Comparison of ENCODE assay signal across 23 cellular contexts in genomic region chr13:51152713-51153112, GRCh38. TPM values are rescaled to one million over a fixed set of nuclear protein-coding genes. Genes with fewer than 3 reads are reported as not detected.
DNase-seq lines count a peak whose midpoint lies in the region; ATAC-seq and TF ChIP-seq lines count a peak whose summit lies in the region.
"Had no signal": no experiment of that assay in that cellular context is flagged by ENCODE, and none has a peak within 500 bp of the region (broad histone marks: within the 10 kb centered on the region; RNA-seq: fewer than 3 reads in every experiment).

No MANE protein-coding gene starts in this region.

- peak overlapping the region; percentile 24 for H3K27ac Mint-ChIP-seq in stimulated activated effector memory CD8-positive, alpha-beta T cell treated with anti-CD3 and anti-CD28 coated beads, Interleukin-12 subunit alpha, Interleukin-12 subunit beta, amount 100 ng/mL, for 72 hours
- no peak overlapping the region for H3K27ac Mint-ChIP-seq in activated CD8-positive, alpha-beta T cell treated with anti-CD3 and anti-CD28 coated beads, Interleukin-2, amount 10 ng/mL, durations not matched to agents 7 days and 5 days
- H3K27ac Mint-ChIP-seq in natural killer cell = no peak overlapping the region
- H3K27ac Mint-ChIP-seq: dendritic cell treated with granulocyte-macrophage colony-stimulating factor and Interleukin-4, amounts not matched to agents 40 ng/mL and 50 ng/mL, for 4 days had no signal

- TF ChIP-seq CTCF in heart left ventricle (IDR thresholded peaks at IDR 0.05) (no peak), fibroblast of mammary gland (conservative IDR thresholded peaks at IDR 0.05; ENCODE audit: control insufficient read depth, insufficient read depth, low read depth, low read length) (no peak), natural killer cell (IDR thresholded peaks at IDR 0.05) (no peak)

- H3K36me3 Mint-ChIP-seq in stimulated activated effector memory CD8-positive, alpha-beta T cell treated with anti-CD3 and anti-CD28 coated beads, Interleukin-12 subunit alpha, Interleukin-12 subunit beta, amount 100 ng/mL, for 72 hours = no peaks in the 10 kb centered on the region
- no peaks in the 10 kb centered on the region for H3K36me3 Mint-ChIP-seq in activated CD8-positive, alpha-beta T cell treated with anti-CD3 and anti-CD28 coated beads, Interleukin-2, amount 10 ng/mL, durations not matched to agents 7 days and 5 days (ENCODE audit: low read depth)
- no peaks in the 10 kb centered on the region for H3K36me3 Mint-ChIP-seq in natural killer cell

- peaks cover 0 to 4% (median 0%) of the 10 kb centered on the region in 9 donors for H3K27me3 ChIP-seq in heart left ventricle

- no peak overlapping the region for H3K4me3 Mint-ChIP-seq in stimulated activated effector memory CD8-positive, alpha-beta T cell treated with anti-CD3 and anti-CD28 coated beads, Interleukin-12 subunit alpha, Interleukin-12 subunit beta, amount 100 ng/mL, for 72 hours
- no peak overlapping the region for H3K4me3 Mint-ChIP-seq in activated CD8-positive, alpha-beta T cell treated with anti-CD3 and anti-CD28 coated beads, Interleukin-2, amount 10 ng/mL, durations not matched to agents 7 days and 5 days
- H3K4me3 Mint-ChIP-seq in natural killer cell = no peak overlapping the region
- H3K4me3 Mint-ChIP-seq: dendritic cell treated with granulocyte-macrophage colony-stimulating factor and Interleukin-4, amounts not matched to agents 40 ng/mL and 50 ng/mL, for 4 days had no signal

- H3K4me1 ChIP-seq in heart left ventricle = peaks cover 0 to 6% (median 0%) of the 10 kb centered on the region in 12 donors
- H3K4me1 ChIP-seq: A549, foreskin keratinocyte, lower lobe of right lung had no signal

- no peak for ATAC-seq in Right ventricle myocardium inferior
- no peak for ATAC-seq in heart left ventricle
- peak; percentile 22 for ATAC-seq in stimulated activated effector memory CD8-positive, alpha-beta T cell treated with anti-CD3 and anti-CD28 coated beads, Interleukin-12 subunit alpha, Interleukin-12 subunit beta, amount 100 ng/mL, for 72 hours
- no peak for ATAC-seq in activated CD8-positive, alpha-beta T cell treated with anti-CD3 and anti-CD28 coated beads, Interleukin-2, amount 10 ng/mL, durations not matched to agents 7 days and 5 days
- ATAC-seq in natural killer cell = no peak
- ATAC-seq: A549, foreskin keratinocyte, lower lobe of right lung had no signal

- intact Hi-C loops in Right ventricle myocardium inferior (cut with DNase I) (no loop called here), heart left ventricle (cut with DNase I) (loop anchor here in 3 of 10 donors (5.0 to 10.0 kb wide), 2 partner anchors 65 to 272 kb away; no protein-coding TSS in a partner anchor), natural killer cell (cut with micrococcal nuclease) (no loop called here)

- H3K4me3 ChIP-seq in heart left ventricle (no peak overlapping the region), fibroblast of mammary gland (ENCODE audit: control insufficient read depth, low read depth, low read length) (no peak overlapping the region)
- H3K4me3 ChIP-seq: A549, lower lobe of right lung had no signal

- CTCF ChIA-PET in activated CD8-positive, alpha-beta T cell treated with anti-CD3 and anti-CD28 coated beads, Interleukin-2, amount 10 ng/mL, durations not matched to agents 7 days and 5 days (lab: Charles Lee) = interaction anchor here (5.1 kb wide), 1 partner anchor 133 kb away, joined by 23 read pairs; no protein-coding TSS in a partner anchor

- H3K9me3 Mint-ChIP-seq in stimulated activated effector memory CD8-positive, alpha-beta T cell treated with anti-CD3 and anti-CD28 coated beads, Interleukin-12 subunit alpha, Interleukin-12 subunit beta, amount 100 ng/mL, for 72 hours = no peaks in the 10 kb centered on the region
- H3K9me3 Mint-ChIP-seq in activated CD8-positive, alpha-beta T cell treated with anti-CD3 and anti-CD28 coated beads, Interleukin-2, amount 10 ng/mL, durations not matched to agents 7 days and 5 days (ENCODE audit: insufficient read depth) = no peaks in the 10 kb centered on the region
- H3K9me3 Mint-ChIP-seq in natural killer cell = no peaks in the 10 kb centered on the region
- H3K9me3 Mint-ChIP-seq: dendritic cell treated with granulocyte-macrophage colony-stimulating factor and Interleukin-4, amounts not matched to agents 40 ng/mL and 50 ng/mL, for 4 days had no signal

- no peaks in the 10 kb centered on the region for H3K36me3 ChIP-seq in heart left ventricle
- H3K36me3 ChIP-seq: lower lobe of right lung had no signal

- H3K27me3 Mint-ChIP-seq in activated CD8-positive, alpha-beta T cell treated with anti-CD3 and anti-CD28 coated beads, Interleukin-2, amount 10 ng/mL, durations not matched to agents 7 days and 5 days (ENCODE audit: low read depth) = peaks cover 9% of the 10 kb centered on the region
- H3K27me3 Mint-ChIP-seq in natural killer cell (ENCODE audit: low read depth in 2 of 2) = peaks cover 13 to 37% of the 10 kb centered on the region in 2 donors

- TF ChIP-seq POLR2A in heart left ventricle (IDR thresholded peaks at IDR 0.05) = no peak

- H3K4me1 Mint-ChIP-seq in stimulated activated effector memory CD8-positive, alpha-beta T cell treated with anti-CD3 and anti-CD28 coated beads, Interleukin-12 subunit alpha, Interleukin-12 subunit beta, amount 100 ng/mL, for 72 hours = peaks cover 13% of the 10 kb centered on the region
- H3K4me1 Mint-ChIP-seq in activated CD8-positive, alpha-beta T cell treated with anti-CD3 and anti-CD28 coated beads, Interleukin-2, amount 10 ng/mL, durations not matched to agents 7 days and 5 days (ENCODE audit: low read depth) = no peaks in the 10 kb centered on the region
- H3K4me1 Mint-ChIP-seq in natural killer cell = no peaks in the 10 kb centered on the region

- DNase-seq in Right ventricle myocardium inferior (ENCODE audit: missing footprints) (peak; percentile 35), heart left ventricle (no peak), NCI-H82 (lab: John Stamatoyannopoulos, UW) (peak; percentile 87), fibroblast of mammary gland (ENCODE audit: low read depth) (peak; percentile 17), Kasumi-1 (lab: John Stamatoyannopoulos, UW) (no peak), natural killer cell (no peak)
- DNase-seq in stimulated activated effector memory CD8-positive, alpha-beta T cell treated with anti-CD3 and anti-CD28 coated beads, Interleukin-12 subunit alpha, Interleukin-12 subunit beta, amount 100 ng/mL, for 72 hours (ENCODE audit: low spot score in 2 of 2) = no peak
- no peak for DNase-seq in activated CD8-positive, alpha-beta T cell treated with anti-CD3 and anti-CD28 coated beads, Interleukin-2, amount 10 ng/mL, durations not matched to agents 7 days and 5 days
- DNase-seq: activated CD4-positive, alpha-beta T cell treated with anti-CD3 and anti-CD28 coated beads for 48 hours; C1 segment of cervical spinal cord; foreskin keratinocyte; hypothalamus; KG1; lower lobe of right lung; NCI-H1417; Right ventricle myocardium superior; SW 1271 had no signal

- H3K27ac ChIP-seq in heart left ventricle = no peak overlapping the region
- H3K27ac ChIP-seq: A549, foreskin keratinocyte, lower lobe of right lung had no signal

- WGBS in heart left ventricle, 4 donors = 83 to 95% (median 89%) methylated on average over 4 to 5 of the region's 5 CpGs

- POLR2A ChIA-PET in activated CD8-positive, alpha-beta T cell treated with anti-CD3 and anti-CD28 coated beads, Interleukin-2, amount 10 ng/mL, durations not matched to agents 7 days and 5 days (lab: Charles Lee) = no interaction called here

- H3K9me3 ChIP-seq in heart left ventricle = no peaks in the 10 kb centered on the region
- H3K9me3 ChIP-seq: A549, lower lobe of right lung had no signal

RNA-seq across cellular contexts. Expression of gene C13orf42, which starts 41.6 kb away (rescaled TPM):
- total RNA-seq in Right ventricle myocardium inferior (not detected), heart left ventricle (not detected), natural killer cell (not detected)
- not detected for polyA plus RNA-seq in heart left ventricle
- not detected for total RNA-seq in activated CD8-positive, alpha-beta T cell treated with anti-CD3 and anti-CD28 coated beads, Interleukin-2, amount 10 ng/mL, durations not matched to agents 7 days and 5 days
- total RNA-seq: endothelial cell of umbilical vein, foreskin keratinocyte, G401, lower lobe of right lung, OCI-LY7, Right ventricle myocardium superior had no signal
- polyA plus RNA-seq: A549, endothelial cell of umbilical vein, foreskin keratinocyte, keratinocyte had no signal

Comparison
In these comparisons a context has a peak if more than half of its experiments do, and no peak if none do; other contexts are left out.
1. DNase-seq: peak in Right ventricle myocardium inferior (single experiment), NCI-H82 (single experiment) and fibroblast of mammary gland (single experiment); none in heart left ventricle (0 of 5), stimulated activated effector memory CD8-positive, alpha-beta T cell treated with anti-CD3 and anti-CD28 coated beads, Interleukin-12 subunit alpha, Interleukin-12 subunit beta, amount 100 ng/mL, for 72 hours (0 of 2), Kasumi-1 (0 of 2), activated CD8-positive, alpha-beta T cell treated with anti-CD3 and anti-CD28 coated beads, Interleukin-2, amount 10 ng/mL, durations not matched to agents 7 days and 5 days (single experiment) and natural killer cell (single experiment).